ENCODE assay signal across 8 cellular contexts in genomic region chr3:50971487-50971924, GRCh38.
DNase-seq lines count a peak whose midpoint lies in the region; ATAC-seq, FAIRE-seq and TF ChIP-seq lines count a peak whose summit lies in the region.

No MANE protein-coding gene starts in this region.

- no peaks in the 10 kb centered on the region for H3K9me3 Mint-ChIP-seq in activated naive CD8-positive, alpha-beta T cell treated with anti-CD3 and anti-CD28 coated beads, Interleukin-2, amount 50 U/mL, for 24 hours

- TF ChIP-seq CTCF in BJ (IDR thresholded peaks at IDR 0.05; ENCODE audit: insufficient read depth, low read depth, low read length) = peak; percentile 88

- DNase-seq in BJ (ENCODE audit: low read depth) = no peak
- DNase-seq in GM19239 (ENCODE audit: insufficient read length, low spot score) = peak; percentile 37
- peak; percentile 11 for DNase-seq in LHCN-M2 (ENCODE audit: low read depth)
- DNase-seq in SIG-M5 (lab: John Stamatoyannopoulos, UW) = peak; percentile 13
- peak; percentile 45 for DNase-seq in activated naive CD8-positive, alpha-beta T cell treated with anti-CD3 and anti-CD28 coated beads, Interleukin-2, amount 50 U/mL, for 24 hours
- peak; percentile 83 for DNase-seq in iPS-NIHi7 (ENCODE audit: extremely low spot score)
- DNase-seq in stimulated activated CD4-positive, alpha-beta T cell treated with anti-CD3 and anti-CD28 coated beads, Interleukin-4, amount 100 ng/mL, for 48 hours (ENCODE audit: low read depth in 2 of 2) = peak; percentile 18 to 23
- DNase-seq in NCI-H187 (lab: John Stamatoyannopoulos, UW) = no peak

- no peaks in the 10 kb centered on the region for H3K36me3 Mint-ChIP-seq in activated naive CD8-positive, alpha-beta T cell treated with anti-CD3 and anti-CD28 coated beads, Interleukin-2, amount 50 U/mL, for 24 hours (ENCODE audit: low read depth)

- H3K27ac Mint-ChIP-seq in activated naive CD8-positive, alpha-beta T cell treated with anti-CD3 and anti-CD28 coated beads, Interleukin-2, amount 50 U/mL, for 24 hours = no peak overlapping the region

- no peaks in the 10 kb centered on the region for H3K36me3 ChIP-seq in BJ (ENCODE audit: control insufficient read depth, insufficient read depth, low read length)

- POLR2A ChIA-PET in BJ (lab: Charles Lee) = no interaction called here

- H3K4me3 ChIP-seq in BJ (ENCODE audit: low read depth, low read length) = no peak overlapping the region

- peaks cover 10% of the 10 kb centered on the region for H3K4me1 Mint-ChIP-seq in activated naive CD8-positive, alpha-beta T cell treated with anti-CD3 and anti-CD28 coated beads, Interleukin-2, amount 50 U/mL, for 24 hours

- no peak overlapping the region for H3K4me3 Mint-ChIP-seq in activated naive CD8-positive, alpha-beta T cell treated with anti-CD3 and anti-CD28 coated beads, Interleukin-2, amount 50 U/mL, for 24 hours

- CTCF ChIA-PET in BJ (lab: Yijun Ruan, JAX) = interaction anchor here (0.6 to 2.1 kb wide), 7 partner anchors 9 to 401 kb away, joined by 3 to 15 read pairs (median 3); no protein-coding TSS in a partner anchor

- no peaks in the 10 kb centered on the region for H3K27me3 Mint-ChIP-seq in activated naive CD8-positive, alpha-beta T cell treated with anti-CD3 and anti-CD28 coated beads, Interleukin-2, amount 50 U/mL, for 24 hours

- no peaks in the 10 kb centered on the region for H3K27me3 ChIP-seq in BJ (ENCODE audit: control insufficient read depth, insufficient read depth, low read length)

- peak; percentile 94 for FAIRE-seq in GM19239 (lab: Jason Lieb, UNC)

- ATAC-seq in activated naive CD8-positive, alpha-beta T cell treated with anti-CD3 and anti-CD28 coated beads, Interleukin-2, amount 50 U/mL, for 24 hours = peak; percentile 73

Comparison
In these comparisons a context has a peak if more than half of its experiments do, and no peak if none do; other contexts are left out.
1. DNase-seq: peak in GM19239 (single experiment), LHCN-M2 (single experiment), SIG-M5 (single experiment), activated naive CD8-positive, alpha-beta T cell treated with anti-CD3 and anti-CD28 coated beads, Interleukin-2, amount 50 U/mL, for 24 hours (single experiment), iPS-NIHi7 (single experiment) and stimulated activated CD4-positive, alpha-beta T cell treated with anti-CD3 and anti-CD28 coated beads, Interleukin-4, amount 100 ng/mL, for 48 hours (2 of 2); none in BJ (single experiment) and NCI-H187 (0 of 2).